33 cellular contexts compared by ENCODE assay signal in genomic region chr12:70709022-70709421, GRCh38.
"Had no signal": no experiment of that assay in that cellular context is flagged by ENCODE, and none has a peak within 500 bp of the region (broad histone marks: within the 10 kb centered on the region; RNA-seq: fewer than 3 reads in every experiment).

No MANE protein-coding gene starts in this region.

- H3K27me3 ChIP-seq: adrenal gland, ascending aorta, body of pancreas, brain microvascular endothelial cell, breast epithelium, cardiac muscle cell had no signal

- H3K4me1 ChIP-seq: adrenal gland, ascending aorta, body of pancreas, breast epithelium had no signal

- H3K9me3 ChIP-seq: adrenal gland, ascending aorta, body of pancreas, breast epithelium had no signal

- FAIRE-seq: astrocyte, bronchial epithelial cell had no signal

- H3K36me3 ChIP-seq: adrenal gland, ascending aorta, brain microvascular endothelial cell, breast epithelium, cardiac muscle cell had no signal

- ATAC-seq: activated naive CD4-positive, alpha-beta T cell treated with anti-CD3 and anti-CD28 coated beads, Interleukin-2, amount 50 U/mL, for 72 hours; activated naive CD8-positive, alpha-beta T cell treated with anti-CD3 and anti-CD28 coated beads, Interleukin-2, amount 50 U/mL, for 24 hours; activated T-cell treated with anti-CD3 and anti-CD28 coated beads, Interleukin-2, amount 50 U/mL, for 4 hours; activated T-cell treated with anti-CD3 and anti-CD28 coated beads, Interleukin-2, amount 50 U/mL, for 72 hours; activated T-helper 17 cell treated with anti-CD3 and anti-CD28 coated beads, Interleukin-2, amount 50 U/mL, for 72 hours; body of pancreas had no signal

- DNase-seq: activated effector memory CD4-positive, alpha-beta T cell treated with anti-CD3 and anti-CD28 coated beads, Interleukin-2, amount 50 U/mL, for 16 hours; activated effector memory CD4-positive, alpha-beta T cell treated with Interleukin-2 at 50 U/mL for 16 hours; activated gamma-delta T cell; activated gamma-delta T cell treated with Interleukin-2 at 50 U/mL for 16 hours; activated naive CD4-positive, alpha-beta T cell; activated naive CD4-positive, alpha-beta T cell treated with anti-CD3 and anti-CD28 coated beads for 36 hours; activated naive CD4-positive, alpha-beta T cell treated with anti-CD3 and anti-CD28 coated beads, Interleukin-2, amount 10 ng/mL, durations not matched to agents 7 days and 5 days; activated naive CD4-positive, alpha-beta T cell treated with anti-CD3 and anti-CD28 coated beads, Interleukin-2, amount 50 U/mL, for 16 hours; activated naive CD4-positive, alpha-beta T cell treated with Interleukin-2 at 50 U/mL for 16 hours; activated naive CD8-positive, alpha-beta T cell treated with anti-CD3 and anti-CD28 coated beads for 36 hours; activated naive CD8-positive, alpha-beta T cell treated with anti-CD3 and anti-CD28 coated beads, Interleukin-2, amount 10 ng/mL, durations not matched to agents 7 days and 5 days; activated naive CD8-positive, alpha-beta T cell treated with anti-CD3 and anti-CD28 coated beads, Interleukin-2, amount 50 U/mL, for 24 hours; activated T-cell treated with anti-CD3 and anti-CD28 coated beads, Interleukin-2, amount 50 U/mL, for 24 hours; activated T-cell treated with anti-CD3 and anti-CD28 coated beads, Interleukin-2, amount 50 U/mL, for 4 hours; activated T-cell treated with anti-CD3 and anti-CD28 coated beads, Interleukin-2, amount 50 U/mL, for 48 hours; activated T-cell treated with anti-CD3 and anti-CD28 coated beads, Interleukin-2, amount 50 U/mL, for 72 hours; adrenal gland; amniotic stem cell; amygdala; anterior cingulate cortex; aorta; body of pancreas; brain microvascular endothelial cell; caudate nucleus; central memory CD4-positive, alpha-beta T cell; cerebellar nuclear complex had no signal

- H3K27ac ChIP-seq: adrenal gland, ascending aorta, body of pancreas, brain microvascular endothelial cell, breast epithelium, cardiac muscle cell had no signal

- H3K4me3 ChIP-seq: adrenal gland, ascending aorta, body of pancreas, breast epithelium, cardiac muscle cell had no signal
